Comparison of ENCODE assay signal across 20 cellular contexts in genomic region chr16:85635545-85636140, GRCh38. TPM values are rescaled to one million over a fixed set of nuclear protein-coding genes. Genes with fewer than 3 reads are reported as not detected.
DNase-seq lines count a peak whose midpoint lies in the region; ATAC-seq, FAIRE-seq and TF ChIP-seq lines count a peak whose summit lies in the region.
"Had no signal": no experiment of that assay in that cellular context is flagged by ENCODE, and none has a peak within 500 bp of the region (broad histone marks: within the 10 kb centered on the region; RNA-seq: fewer than 3 reads in every experiment).

No MANE protein-coding gene starts in this region.

- peaks cover 4% of the 10 kb centered on the region for H3K4me1 Mint-ChIP-seq in MCF 10A (ENCODE audit: insufficient read depth, unreplicated experiment)
- H3K4me1 Mint-ChIP-seq: activated CD4-positive, alpha-beta T cell treated with anti-CD3 and anti-CD28 coated beads, Interleukin-2, amount 10 ng/mL, durations not matched to agents 7 days and 5 days; activated CD8-positive, alpha-beta memory T cell treated with anti-CD3 and anti-CD28 coated beads, Interleukin-2, amount 10 ng/mL, durations not matched to agents 7 days and 5 days had no signal

- peaks cover 85% of the 10 kb centered on the region for H4K20me1 ChIP-seq in K562 (replicated peaks; ENCODE audit: control insufficient read depth, insufficient read depth, low read length)

- no peak for TF ChIP-seq RAD21 in K562 (CRISPR knock-in tag; conservative IDR thresholded peaks at IDR 0.05 in 1 of 2, IDR thresholded peaks at IDR 0.05 in 1 of 2)

- 90% methylated on average over 13 of the region's 26 CpGs for WGBS in K562 (ENCODE audit: insufficient coverage, low coverage, missing lambda C conversion rate)

- DNase-seq in MCF 10A (ENCODE audit: unreplicated experiment): peak; percentile 71
- DNase-seq in breast epithelium (ENCODE audit: low spot score in 2 of 2): no peak
- DNase-seq in K562 (ENCODE audit: extremely low read depth in 1 of 4, low spot score in 3 of 4): no peak
- peak; percentile 35 for DNase-seq in kidney tubule cell (ENCODE audit: low spot score)
- no peak for DNase-seq in stimulated activated CD4-positive, alpha-beta T cell treated with anti-CD3 and anti-CD28 coated beads, Interleukin-4, amount 100 ng/mL, for 4 hours
- DNase-seq in left cardiac atrium: no peak
- no peak for DNase-seq in NCI-H2107 treated with DMSO at 0.1 percent for 48 hours (lab: John Stamatoyannopoulos, UW; ENCODE audit: unreplicated experiment)
- DNase-seq in brain microvascular endothelial cell: no peak
- DNase-seq: activated CD4-positive, alpha-beta T cell treated with anti-CD3 and anti-CD28 coated beads, Interleukin-2, amount 10 ng/mL, durations not matched to agents 7 days and 5 days; activated CD8-positive, alpha-beta memory T cell treated with anti-CD3 and anti-CD28 coated beads, Interleukin-2, amount 10 ng/mL, durations not matched to agents 7 days and 5 days; activated naive CD4-positive, alpha-beta T cell treated with anti-CD3 and anti-CD28 coated beads for 36 hours; amniotic stem cell; head of caudate nucleus; HFFc6; kidney glomerular epithelial cell; MV-4-11 had no signal

- H3K27me3 Mint-ChIP-seq in MCF 10A (ENCODE audit: insufficient read depth, unreplicated experiment): no peaks in the 10 kb centered on the region
- H3K27me3 Mint-ChIP-seq: activated CD4-positive, alpha-beta T cell treated with anti-CD3 and anti-CD28 coated beads, Interleukin-2, amount 10 ng/mL, durations not matched to agents 7 days and 5 days; activated CD8-positive, alpha-beta memory T cell treated with anti-CD3 and anti-CD28 coated beads, Interleukin-2, amount 10 ng/mL, durations not matched to agents 7 days and 5 days; dendritic cell treated with granulocyte-macrophage colony-stimulating factor and Interleukin-4, amounts not matched to agents 40 ng/mL and 50 ng/mL, for 4 days had no signal

- no peak overlapping the region; a peak in 1 of 4 replicates for H3K9ac ChIP-seq in K562 (ENCODE audit: insufficient read depth in 1 of 2, low read depth in 2 of 2, low read length in 2 of 2)

- H3K36me3 ChIP-seq in breast epithelium: no peaks in the 10 kb centered on the region
- H3K36me3 ChIP-seq in K562 (ENCODE audit: control insufficient read depth, insufficient read depth, low read length): peaks cover 97% of the 10 kb centered on the region; the same call in 2 of the 3 replicates
- no peaks in the 10 kb centered on the region for H3K36me3 ChIP-seq in brain microvascular endothelial cell (replicated peaks)

- no peak overlapping the region for H3K27ac Mint-ChIP-seq in MCF 10A (ENCODE audit: low read depth, unreplicated experiment)
- H3K27ac Mint-ChIP-seq: activated CD4-positive, alpha-beta T cell treated with anti-CD3 and anti-CD28 coated beads, Interleukin-2, amount 10 ng/mL, durations not matched to agents 7 days and 5 days; activated CD8-positive, alpha-beta memory T cell treated with anti-CD3 and anti-CD28 coated beads, Interleukin-2, amount 10 ng/mL, durations not matched to agents 7 days and 5 days; activated naive CD4-positive, alpha-beta T cell treated with anti-CD3 and anti-CD28 coated beads for 36 hours; dendritic cell treated with granulocyte-macrophage colony-stimulating factor and Interleukin-4, amounts not matched to agents 40 ng/mL and 50 ng/mL, for 4 days; HFFc6 had no signal

- H3K36me3 Mint-ChIP-seq in MCF 10A (ENCODE audit: insufficient read depth, unreplicated experiment): no peaks in the 10 kb centered on the region
- H3K36me3 Mint-ChIP-seq: activated CD8-positive, alpha-beta memory T cell treated with anti-CD3 and anti-CD28 coated beads, Interleukin-2, amount 10 ng/mL, durations not matched to agents 7 days and 5 days had no signal

- H3K9me3 ChIP-seq in breast epithelium: no peaks in the 10 kb centered on the region
- no peaks in the 10 kb centered on the region for H3K9me3 ChIP-seq in K562 (replicated peaks; ENCODE audit: control insufficient read depth, insufficient read depth, low read depth, low read length)
- H3K9me3 ChIP-seq: BE2C had no signal

- TF ChIP-seq POLR2A in breast epithelium (IDR thresholded peaks at IDR 0.05) (no peak), K562 (conservative IDR thresholded peaks at IDR 0.05) (no peak)

- ATAC-seq in K562: no peak
- no peak for ATAC-seq in left cardiac atrium
- ATAC-seq: activated CD8-positive, alpha-beta memory T cell treated with anti-CD3 and anti-CD28 coated beads, Interleukin-2, amount 10 ng/mL, durations not matched to agents 7 days and 5 days had no signal

- peak overlapping the region in 1 of 2 donors; percentile 40 for H3K27ac ChIP-seq in breast epithelium
- no peak overlapping the region for H3K27ac ChIP-seq in K562 (ENCODE audit: extremely low read depth, low read depth, low read length)
- H3K27ac ChIP-seq in brain microvascular endothelial cell: no peak overlapping the region
- H3K27ac ChIP-seq: SK-N-MC had no signal

- intact Hi-C loops in MCF 10A (cut with micrococcal nuclease): no loop called here
- intact Hi-C loops in breast epithelium (cut with DNase I; ENCODE audit: low total_unique reads): no loop called here
- intact Hi-C loops in K562 (cut with micrococcal nuclease): no loop called here
- intact Hi-C loops in left cardiac atrium (cut with DNase I): no loop called here

- no peak for TF ChIP-seq CTCF in MCF 10A (IDR thresholded peaks at IDR 0.05; ENCODE audit: unreplicated experiment)
- TF ChIP-seq CTCF in breast epithelium (IDR thresholded peaks at IDR 0.05): no peak
- TF ChIP-seq CTCF in K562 (IDR thresholded peaks at IDR 0.05 in 2 of 3, conservative IDR thresholded peaks at IDR 0.05 in 1 of 3; ENCODE audit: insufficient read depth in 2 of 3, low read depth in 1 of 3, low read length in 3 of 3): no peak
- TF ChIP-seq CTCF in brain microvascular endothelial cell (IDR thresholded peaks at IDR 0.05; ENCODE audit: low read depth, low read length, missing control alignments): no peak

- no peak overlapping the region for H2AFZ ChIP-seq in K562 (ENCODE audit: low read depth, low read length)

- no peak for TF ChIP-seq EP300 in K562 (IDR thresholded peaks at IDR 0.05; ENCODE audit: low read length)

- no peak overlapping the region for H3K4me2 ChIP-seq in K562 (ENCODE audit: insufficient read depth, low read length)

- no peak for FAIRE-seq in K562 (lab: Jason Lieb, UNC)
- FAIRE-seq: endothelial cell of umbilical vein had no signal

- POLR2A ChIA-PET in MCF 10A (lab: Yijun Ruan, JAX): interaction anchor here (1.4 kb wide), 1 partner anchor 16 kb away, joined by 3 read pairs; no protein-coding TSS in a partner anchor
- POLR2A ChIA-PET in K562 (lab: Yijun Ruan, JAX): interaction anchor here (0.6 kb wide), 2 partner anchors 27 to 43 kb away, joined by 3 to 4 read pairs; no protein-coding TSS in a partner anchor

- H3K27me3 ChIP-seq in breast epithelium (no peaks in the 10 kb centered on the region), K562 (ENCODE audit: control insufficient read depth in 2 of 2, insufficient read depth in 2 of 2, low read length in 2 of 2) (no peaks in the 10 kb centered on the region), brain microvascular endothelial cell (replicated peaks) (no peaks in the 10 kb centered on the region)
- H3K27me3 ChIP-seq: BE2C had no signal

- H3K9me3 Mint-ChIP-seq in MCF 10A (ENCODE audit: unreplicated experiment): no peaks in the 10 kb centered on the region
- H3K9me3 Mint-ChIP-seq: activated CD4-positive, alpha-beta T cell treated with anti-CD3 and anti-CD28 coated beads, Interleukin-2, amount 10 ng/mL, durations not matched to agents 7 days and 5 days; activated naive CD4-positive, alpha-beta T cell treated with anti-CD3 and anti-CD28 coated beads for 36 hours; dendritic cell treated with granulocyte-macrophage colony-stimulating factor and Interleukin-4, amounts not matched to agents 40 ng/mL and 50 ng/mL, for 4 days; HFFc6 had no signal

- BruUV-seq in MCF 10A (replicated peaks; lab: Mats Ljungman, UMichigan) (no TSS peak), K562 (replicated peaks; lab: Mats Ljungman, UMichigan) (no TSS peak)

- H3K4me1 ChIP-seq in breast epithelium (peaks cover 0 to 9% of the 10 kb centered on the region in 2 donors), K562 (replicated peaks in 1 of 2; ENCODE audit: control insufficient read depth in 2 of 2, insufficient read depth in 2 of 2, low read length in 2 of 2) (peaks cover 0 to 91% of the 10 kb centered on the region in 2 experiments; a peak in 2 of 5 replicates)

- CTCF ChIA-PET in MCF 10A (lab: Yijun Ruan, JAX) (interaction anchor here (0.7 to 1.5 kb wide), 3 partner anchors 20 to 25 kb away, joined by 3 to 10 read pairs (median 7); no protein-coding TSS in a partner anchor), K562 (lab: Yijun Ruan, JAX; ENCODE audit: low intra/inter-chr PET ratio) (no interaction called here)

- in situ Hi-C loops in K562 (cut with MboI): no loop called here
- in situ Hi-C loops in brain microvascular endothelial cell (cut with HindIII; ENCODE audit: low pct_ligation_motif_present, low sequenced_read_pairs): no loop called here

- H3K79me2 ChIP-seq in K562 (ENCODE audit: control insufficient read depth, insufficient read depth, low read length): peaks cover 99% of the 10 kb centered on the region

- peaks cover 13% of the 10 kb centered on the region for H3K9me1 ChIP-seq in K562 (ENCODE audit: control insufficient read depth, insufficient read depth, low read length)

- no peak overlapping the region for H3K4me3 ChIP-seq in breast epithelium
- H3K4me3 ChIP-seq in K562: no peak overlapping the region
- H3K4me3 ChIP-seq in brain microvascular endothelial cell (ENCODE audit: low read depth, low read length): no peak overlapping the region
- H3K4me3 ChIP-seq: SK-N-MC had no signal

- H3K4me3 Mint-ChIP-seq in MCF 10A (ENCODE audit: unreplicated experiment): no peak overlapping the region
- H3K4me3 Mint-ChIP-seq: activated CD4-positive, alpha-beta T cell treated with anti-CD3 and anti-CD28 coated beads, Interleukin-2, amount 10 ng/mL, durations not matched to agents 7 days and 5 days; activated CD8-positive, alpha-beta memory T cell treated with anti-CD3 and anti-CD28 coated beads, Interleukin-2, amount 10 ng/mL, durations not matched to agents 7 days and 5 days; activated naive CD4-positive, alpha-beta T cell treated with anti-CD3 and anti-CD28 coated beads for 36 hours; dendritic cell treated with granulocyte-macrophage colony-stimulating factor and Interleukin-4, amounts not matched to agents 40 ng/mL and 50 ng/mL, for 4 days; HFFc6 had no signal

RNA-seq across cellular contexts. Expression of gene GSE1, which starts 22.5 kb away (rescaled TPM):
- 44.4 and 52.9 TPM in 2 replicates for total RNA-seq in MCF 10A (2022)
- total RNA-seq in breast epithelium: 100 to 1,000 TPM in 1 of 3 donors, 10 to 100 TPM in 2; 52.3 to 105 (median 60.7) TPM
- total RNA-seq in K562 (2011; cell fraction: chromatin; rRNA removed; ENCODE audit: low replicate concordance): 692 and 1,066 TPM in 2 replicates
- 409 and 435 TPM in 2 replicates for total RNA-seq in K562 (2011; cell fraction: nucleolus; rRNA removed)
- 438 and 467 TPM in 2 replicates for total RNA-seq in K562 (2011; cell fraction: nucleoplasm; rRNA removed)
- 89.1 and 104 TPM in 2 replicates for total RNA-seq in K562 (2014; rRNA removed)
- 40.9 and 41.8 TPM in 2 replicates for total RNA-seq in K562 (2014; rRNA removed; fragmentation: Illumina TruSeq; extraction: Trizol)
- 57.9 and 60.6 TPM in 2 replicates for total RNA-seq in K562 (2015; rRNA removed; fragmentation: Illumina TruSeq; extraction: Trizol)
- total RNA-seq in K562 (2021): 208 and 244 TPM in 2 replicates
- polyA plus RNA-seq in K562 (2011; rRNA removed): 54.2 and 64.0 TPM in 2 replicates
- 54.1 and 55.3 TPM in 2 replicates for polyA plus RNA-seq in K562 (2011; cell fraction: cytosol; rRNA removed)
- polyA plus RNA-seq in K562 (2011; cell fraction: nucleus; rRNA removed): 210 and 277 TPM in 2 replicates
- 113 and 125 TPM in 2 replicates for polyA plus RNA-seq in K562 (2012)
- polyA plus RNA-seq in K562 (2014; fragmentation: Illumina TruSeq; extraction: Trizol): 116 and 138 TPM in 2 replicates
- polyA plus RNA-seq in K562 (2014; fragmentation: Nextera tagmentation; extraction: Ambion mirVana): 10 to 100 TPM; 12.2 to 15.8 TPM
- polyA plus RNA-seq in K562 (2014; rRNA removed): 101 and 116 TPM in 2 replicates
- 61.1 and 68.8 TPM in 2 replicates for polyA minus RNA-seq in K562 (2011; rRNA and poly(A)+ RNA removed)
- 106 and 121 TPM in 2 replicates for polyA minus RNA-seq in K562 (2011; cell fraction: cytosol; rRNA and poly(A)+ RNA removed)
- polyA minus RNA-seq in K562 (2011; cell fraction: nucleus; rRNA and poly(A)+ RNA removed): 117 and 133 TPM in 2 replicates
- 10 to 100 TPM; 54.6 to 60.6 TPM for total RNA-seq in left cardiac atrium

RNA-seq across cellular contexts. Expression of gene GINS2, which starts 53.1 kb away (rescaled TPM):
- total RNA-seq in MCF 10A (2022): 6.9 and 11.3 TPM in 2 replicates
- 1 to 10 TPM in 2 of 3 donors, under 1 TPM in 1; 0.66 to 3.1 (median 1.1) TPM for total RNA-seq in breast epithelium
- total RNA-seq in K562 (2011; cell fraction: chromatin; rRNA removed; ENCODE audit: low replicate concordance): 24.8 and 32.7 TPM in 2 replicates
- 24.2 and 24.5 TPM in 2 replicates for total RNA-seq in K562 (2011; cell fraction: nucleolus; rRNA removed)
- 23.2 and 33.3 TPM in 2 replicates for total RNA-seq in K562 (2011; cell fraction: nucleoplasm; rRNA removed)
- total RNA-seq in K562 (2014; rRNA removed): 42.0 and 44.2 TPM in 2 replicates
- 43.8 and 47.3 TPM in 2 replicates for total RNA-seq in K562 (2014; rRNA removed; fragmentation: Illumina TruSeq; extraction: Trizol)
- total RNA-seq in K562 (2015; rRNA removed; fragmentation: Illumina TruSeq; extraction: Trizol): 39.4 and 40.4 TPM in 2 replicates
- 57.5 and 61.6 TPM in 2 replicates for total RNA-seq in K562 (2021)
- polyA plus RNA-seq in K562 (2011; rRNA removed): 38.4 and 44.6 TPM in 2 replicates
- polyA plus RNA-seq in K562 (2011; cell fraction: cytosol; rRNA removed): 27.8 and 34.2 TPM in 2 replicates
- 15.7 and 20.5 TPM in 2 replicates for polyA plus RNA-seq in K562 (2011; cell fraction: nucleus; rRNA removed)
- 26.1 and 33.8 TPM in 2 replicates for polyA plus RNA-seq in K562 (2012)
- 41.4 and 49.8 TPM in 2 replicates for polyA plus RNA-seq in K562 (2014; fragmentation: Illumina TruSeq; extraction: Trizol)
- 10 to 100 TPM; 61.3 to 76.2 TPM for polyA plus RNA-seq in K562 (2014; fragmentation: Nextera tagmentation; extraction: Ambion mirVana)
- polyA plus RNA-seq in K562 (2014; rRNA removed): 42.3 and 42.9 TPM in 2 replicates
- 25.6 and 28.3 TPM in 2 replicates for polyA minus RNA-seq in K562 (2011; rRNA and poly(A)+ RNA removed)
- polyA minus RNA-seq in K562 (2011; cell fraction: cytosol; rRNA and poly(A)+ RNA removed): 13.6 and 17.8 TPM in 2 replicates
- 10.2 and 13.2 TPM in 2 replicates for polyA minus RNA-seq in K562 (2011; cell fraction: nucleus; rRNA and poly(A)+ RNA removed)
- 1 to 10 TPM; 1.2 to 2.4 TPM for total RNA-seq in left cardiac atrium

Comparison
In these comparisons a context has a peak if more than half of its experiments do, and no peak if none do; other contexts are left out.
1. DNase-seq: peak in MCF 10A (single experiment) and kidney tubule cell (single experiment); none in breast epithelium (0 of 2), K562 (0 of 4), stimulated activated CD4-positive, alpha-beta T cell treated with anti-CD3 and anti-CD28 coated beads, Interleukin-4, amount 100 ng/mL, for 4 hours (0 of 2), left cardiac atrium (single experiment), NCI-H2107 treated with DMSO at 0.1 percent for 48 hours (single experiment) and brain microvascular endothelial cell (single experiment).